ENCODE assay signal across 1 cellular context in genomic region chr4:123503698-123504389, GRCh38.
TF ChIP-seq lines count a peak whose summit lies in the region.

No MANE protein-coding gene starts in this region.

TF ChIP-seq in HCT116, 20 proteins besides CTCF, POLR2A, EP300 and RAD21 (continued from another document):
- TF ChIP-seq REST (IDR thresholded peaks at IDR 0.05; ENCODE audit: low read depth) (no peak), CBX3 (IDR thresholded peaks at IDR 0.05; ENCODE audit: low read depth) (no peak), SRF (IDR thresholded peaks at IDR 0.05; ENCODE audit: low read depth) (no peak), EZH2 (IDR thresholded peaks at IDR 0.05) (no peak), ZBTB33 (IDR thresholded peaks at IDR 0.05; ENCODE audit: extremely low read depth, insufficient replicate concordance, low read length) (no peak), POLR2AphosphoS5 (IDR thresholded peaks at IDR 0.05; ENCODE audit: low read depth, low read length) (no peak), CEBPB (IDR thresholded peaks at IDR 0.05; ENCODE audit: low read depth) (no peak), SIN3A (IDR thresholded peaks at IDR 0.05; ENCODE audit: low read depth) (no peak), ELF1 (IDR thresholded peaks at IDR 0.05; ENCODE audit: borderline replicate concordance, low read depth) (no peak), EGR1 (IDR thresholded peaks at IDR 0.05; ENCODE audit: low read depth) (no peak), EZH2phosphoT487 (IDR thresholded peaks at IDR 0.05; ENCODE audit: borderline replicate concordance) (no peak), YY1 (IDR thresholded peaks at IDR 0.05; ENCODE audit: extremely low read depth, insufficient replicate concordance, low read depth, low read length) (no peak), ZFX (IDR thresholded peaks at IDR 0.05) (no peak), TCF7L2 (IDR thresholded peaks at IDR 0.05; ENCODE audit: borderline replicate concordance, extremely low read depth, insufficient read depth, insufficient read length) (no peak), ZNF274 (IDR thresholded peaks at IDR 0.05; ENCODE audit: low read depth, low read length) (no peak)
